Comparison of ENCODE assay signal across 1 cellular context in genomic region chrX:10039821-10040793, GRCh38.
TF ChIP-seq lines count a peak whose summit lies in the region.

No MANE protein-coding gene starts in this region.

TF ChIP-seq in WTC11, 78 proteins besides CTCF, POLR2A, EP300 and RAD21 (continued from another document):
- TF ChIP-seq ZNF281 (CRISPR knock-in tag; IDR thresholded peaks at IDR 0.05): no peak
